23 cellular contexts compared by ENCODE assay signal in the genomic region with DNA sequence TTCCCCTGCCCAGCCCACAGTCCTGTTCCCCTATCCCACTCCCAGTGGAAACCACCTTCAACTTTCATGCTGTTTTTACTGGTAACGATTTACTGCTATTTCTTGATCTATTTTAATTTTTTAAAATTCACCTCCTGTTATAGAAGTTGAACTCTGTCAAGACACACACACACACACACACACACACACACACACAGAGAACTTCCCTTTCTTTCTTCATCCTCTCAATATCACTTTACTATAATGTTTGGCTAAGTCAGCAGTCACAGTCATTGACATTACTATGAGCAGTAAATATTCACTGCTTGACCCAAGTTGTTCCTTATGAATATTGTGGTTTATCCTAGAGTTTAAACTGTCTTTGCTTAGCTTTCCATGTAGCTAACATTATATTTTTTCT.
"Had no signal": no experiment of that assay in that cellular context is flagged by ENCODE, and none has a peak within 500 bp of the region (broad histone marks: within the 10 kb centered on the region; RNA-seq: fewer than 3 reads in every experiment).

No MANE protein-coding gene starts in this region.

- FAIRE-seq: endometrium had no signal

- H3K27ac ChIP-seq: gastrocnemius medialis, neutrophil, parathyroid adenoma, right lobe of liver, suprapubic skin had no signal

- H3K4me3 ChIP-seq: smooth muscle cell had no signal

- H3K27me3 ChIP-seq: neutrophil, right lobe of liver, suprapubic skin had no signal

- ATAC-seq: activated T-cell treated with anti-CD3 and anti-CD28 coated beads, Interleukin-2, amount 50 U/mL, for 72 hours; esophagus mucosa; gastrocnemius medialis; natural killer cell treated with Interleukin-12 subunit alpha and Interleukin-12 subunit beta and Interleukin-15 and Interleukin-18, amount 100 ng/mL, for 72 hours; stimulated activated naive CD8-positive, alpha-beta T cell treated with anti-CD3 and anti-CD28 coated beads, Interleukin-15, amount 100 ng/mL, for 72 hours had no signal

- DNase-seq: activated CD4-positive, CD25-positive, alpha-beta regulatory T cell treated with anti-CD3 and anti-CD28 coated beads, Interleukin-2, amount 50 U/mL, for 72 hours; activated CD8-positive, alpha-beta memory T cell treated with anti-CD3 and anti-CD28 coated beads for 24 hours; activated effector memory CD4-positive, alpha-beta T cell treated with anti-CD3 and anti-CD28 coated beads, Interleukin-2, amount 50 U/mL, for 16 hours; activated naive CD4-positive, alpha-beta T cell treated with anti-CD3 and anti-CD28 coated beads, Interleukin-2, amount 50 U/mL, for 16 hours; activated T-cell treated with anti-CD3 and anti-CD28 coated beads, Interleukin-2, amount 50 U/mL, for 72 hours; aorta; cortex of kidney; gastrocnemius medialis; heart right ventricle; immature natural killer cell; kidney glomerular epithelial cell; mesendoderm; stimulated activated CD4-positive, alpha-beta T cell treated with anti-CD3 and anti-CD28 coated beads, Interleukin-4, amount 100 ng/mL, for 1 hour; stimulated activated naive CD8-positive, alpha-beta T cell treated with anti-CD3 and anti-CD28 coated beads, Interleukin-15, amount 100 ng/mL, for 72 hours; trophoblast cell had no signal
